ENCODE assay signal across 9 cellular contexts in genomic region chr19:7670150-7670784, GRCh38. TPM values are rescaled to one million over a fixed set of nuclear protein-coding genes. Genes with fewer than 3 reads are reported as not detected.
DNase-seq lines count a peak whose midpoint lies in the region; ATAC-seq, FAIRE-seq and TF ChIP-seq lines count a peak whose summit lies in the region.
"Had no signal": no experiment of that assay in that cellular context is flagged by ENCODE, and none has a peak within 500 bp of the region (broad histone marks: within the 10 kb centered on the region; RNA-seq: fewer than 3 reads in every experiment).

No MANE protein-coding gene starts in this region.

- no peak for FAIRE-seq in H54 (lab: Jason Lieb, UNC)

- H3K4me3 ChIP-seq in left lung (peak overlapping the region in 1 of 2 donors; percentile 33), stomach (peak overlapping the region in 2 of 4 donors; percentile 12 to 13)

- DNase-seq in stimulated activated CD4-positive, alpha-beta T cell treated with anti-CD3 and anti-CD28 coated beads, Interleukin-1b, Interleukin-23, amount 100 ng/mL, for 48 hours = peak; percentile 20
- DNase-seq in stimulated activated CD4-positive, alpha-beta T cell treated with anti-CD3 and anti-CD28 coated beads, Interleukin-12 subunit alpha, Interleukin-12 subunit beta, amount 100 ng/mL, for 4 hours = no peak
- peak; percentile 24 for DNase-seq in activated naive CD4-positive, alpha-beta T cell treated with Interleukin-2 at 50 U/mL for 16 hours
- DNase-seq in left lung (peak; percentile 67 to 94), stomach (no peak), sciatic nerve (ENCODE audit: low spot score) (no peak), H54 (ENCODE audit: insufficient read length, low spot score) (no peak)
- no peak for DNase-seq in stimulated activated CD4-positive, alpha-beta T cell treated with anti-CD3 and anti-CD28 coated beads, Interleukin-4, amount 100 ng/mL, for 1 hour

- TF ChIP-seq POLR2A in stomach (IDR thresholded peaks at IDR 0.05) (no peak), H54 (IDR thresholded peaks at IDR 0.05; ENCODE audit: low read depth, low read length) (no peak)

- 2 to 7% (median 2%) methylated on average over 29 to 43 of the region's 43 CpGs for WGBS in stomach, 5 donors

- ATAC-seq in left lung = peak; percentile 60
- no peak for ATAC-seq in sciatic nerve

- no peak for TF ChIP-seq EP300 in stomach (IDR thresholded peaks at IDR 0.05)

- H3K9me3 ChIP-seq in left lung = peaks cover 0 to 1% of the 10 kb centered on the region in 2 donors
- peaks cover 0 to 7% (median 0%) of the 10 kb centered on the region in 4 donors for H3K9me3 ChIP-seq in stomach

- peak overlapping the region in 1 of 2 donors; percentile 82 for H3K27ac ChIP-seq in left lung
- no peak overlapping the region for H3K27ac ChIP-seq in stomach
- H3K27ac ChIP-seq: skin epidermis had no signal

- peaks cover 0 to 35% of the 10 kb centered on the region in 2 donors for H3K4me1 ChIP-seq in left lung
- peaks cover 0 to 13% (median 4%) of the 10 kb centered on the region in 4 donors for H3K4me1 ChIP-seq in stomach

- intact Hi-C loops in left lung (cut with DNase I) = no loop called here
- intact Hi-C loops in stomach (cut with DNase I; ENCODE audit: low total_unique reads) = no loop called here
- intact Hi-C loops in sciatic nerve (cut with DNase I) = no loop called here

- TF ChIP-seq CTCF in left lung (IDR thresholded peaks at IDR 0.05) = no peak
- TF ChIP-seq CTCF in stomach (IDR thresholded peaks at IDR 0.05) = no peak

- peaks cover 0 to 41% of the 10 kb centered on the region in 2 donors for H3K27me3 ChIP-seq in left lung
- H3K27me3 ChIP-seq in stomach = peaks cover 0 to 55% (median 30%) of the 10 kb centered on the region in 3 donors

- H3K36me3 ChIP-seq in left lung (no peaks in the 10 kb centered on the region), stomach (no peaks in the 10 kb centered on the region)

RNA-seq across cellular contexts. Expression of gene RETN, which starts 1.4 kb away (rescaled TPM):
- 10 to 100 TPM in 1 of 2 donors, 1 to 10 TPM in 1; 3.6 to 22.4 TPM for total RNA-seq in left lung
- 1 to 10 TPM in 1 of 5 donors, not detected in 4; 9.6 TPM for total RNA-seq in stomach
- polyA plus RNA-seq in stomach = 10 to 100 TPM in 1 of 3 donors, 1 to 10 TPM in 1, not detected in 1; 6.2 to 41.4 TPM
- 1.1 TPM for total RNA-seq in sciatic nerve

RNA-seq across cellular contexts. Expression of gene MCEMP1, which starts 6.6 kb away (rescaled TPM):
- 100 to 1,000 TPM in 1 of 2 donors, 10 to 100 TPM in 1; 26.4 to 112 TPM for total RNA-seq in left lung
- total RNA-seq in stomach = 1 to 10 TPM in 1 of 5 donors, under 1 TPM in 2, not detected in 2; 0.37 to 7.0 (median 0.43) TPM
- polyA plus RNA-seq in stomach = 1 to 10 TPM in 2 of 3 donors, under 1 TPM in 1; 0.65 to 9.1 (median 1.2) TPM
- 2.6 TPM for total RNA-seq in sciatic nerve

RNA-seq across cellular contexts. Expression of gene TRAPPC5, which starts 10.4 kb away (rescaled TPM):
- 100 to 1,000 TPM; 105 to 106 TPM for total RNA-seq in left lung
- total RNA-seq in stomach = 10 to 100 TPM in 3 of 5 donors, 1 to 10 TPM in 2; 4.5 to 20.6 (median 15.1) TPM
- polyA plus RNA-seq in stomach = 100 to 1,000 TPM; 108 to 203 (median 134) TPM
- total RNA-seq in sciatic nerve = 58.0 TPM

RNA-seq across cellular contexts. Expression of gene FCER2, which starts 31.7 kb away (rescaled TPM):
- total RNA-seq in left lung = under 1 TPM; 0.58 to 0.73 TPM
- 1 to 10 TPM in 1 of 5 donors, not detected in 4; 1.5 TPM for total RNA-seq in stomach
- under 1 TPM in 1 of 3 donors, not detected in 2; 0.48 TPM for polyA plus RNA-seq in stomach
- 3.7 TPM for total RNA-seq in sciatic nerve

RNA-seq across cellular contexts. Expression of gene STXBP2, which starts 33.4 kb away (rescaled TPM):
- total RNA-seq in left lung (100 to 1,000 TPM; 153 to 277 TPM), stomach (100 to 1,000 TPM in 4 of 5 donors, 10 to 100 TPM in 1; 46.6 to 734 (median 167) TPM), sciatic nerve (30.1 TPM)
- 100 to 1,000 TPM in 2 of 3 donors, 10 to 100 TPM in 1; 90.1 to 145 (median 130) TPM for polyA plus RNA-seq in stomach

Comparison
In these comparisons a context has a peak if more than half of its experiments do, and no peak if none do; other contexts are left out.
1. DNase-seq: peak in stimulated activated CD4-positive, alpha-beta T cell treated with anti-CD3 and anti-CD28 coated beads, Interleukin-1b, Interleukin-23, amount 100 ng/mL, for 48 hours (single experiment), activated naive CD4-positive, alpha-beta T cell treated with Interleukin-2 at 50 U/mL for 16 hours (single experiment) and left lung (2 of 2); none in stimulated activated CD4-positive, alpha-beta T cell treated with anti-CD3 and anti-CD28 coated beads, Interleukin-12 subunit alpha, Interleukin-12 subunit beta, amount 100 ng/mL, for 4 hours (single experiment), stomach (single experiment), stimulated activated CD4-positive, alpha-beta T cell treated with anti-CD3 and anti-CD28 coated beads, Interleukin-4, amount 100 ng/mL, for 1 hour (single experiment), sciatic nerve (single experiment) and H54 (single experiment).